10 cellular contexts compared by ENCODE assay signal in genomic region chr11:10604340-10604748, GRCh38. TPM values are rescaled to one million over a fixed set of nuclear protein-coding genes. Genes with fewer than 3 reads are reported as not detected.
DNase-seq lines count a peak whose midpoint lies in the region; ATAC-seq and TF ChIP-seq lines count a peak whose summit lies in the region.
"Had no signal": no experiment of that assay in that cellular context is flagged by ENCODE, and none has a peak within 500 bp of the region (broad histone marks: within the 10 kb centered on the region; RNA-seq: fewer than 3 reads in every experiment).

No MANE protein-coding gene starts in this region.

- H3K27me3 ChIP-seq in adrenal gland (no peaks in the 10 kb centered on the region), left ventricle myocardium inferior (ENCODE audit: low read depth) (no peaks in the 10 kb centered on the region), sigmoid colon (no peaks in the 10 kb centered on the region)
- no peaks in the 10 kb centered on the region for H3K27me3 ChIP-seq in naive thymus-derived CD4-positive, alpha-beta T cell (ENCODE audit: control insufficient read depth in 2 of 2, insufficient read depth in 2 of 2, low read length in 2 of 2)

- CTCF ChIA-PET in naive thymus-derived CD4-positive, alpha-beta T cell (lab: Charles Lee) = no interaction called here

- 13 to 21% (median 17%) methylated on average over 9 of the region's 9 CpGs for WGBS in adrenal gland, 4 donors
- WGBS in sigmoid colon, 2 donors = 37 to 62% methylated on average over 9 of the region's 9 CpGs

- POLR2A ChIA-PET in naive thymus-derived CD4-positive, alpha-beta T cell (lab: Charles Lee) = no interaction called here

- peaks cover 0 to 18% (median 4%) of the 10 kb centered on the region in 7 donors for H3K4me1 Mint-ChIP-seq in naive thymus-derived CD4-positive, alpha-beta T cell
- no peaks in the 10 kb centered on the region for H3K4me1 Mint-ChIP-seq in progenitor cell of endocrine pancreas (ENCODE audit: low read depth)

- peaks cover 3 to 18% (median 9%) of the 10 kb centered on the region in 5 donors for H3K27me3 Mint-ChIP-seq in naive thymus-derived CD4-positive, alpha-beta T cell
- no peaks in the 10 kb centered on the region for H3K27me3 Mint-ChIP-seq in progenitor cell of endocrine pancreas

- H3K27ac ChIP-seq in adrenal gland (peak overlapping the region; percentile 84 to 96 (median 92)), left ventricle myocardium inferior (replicated peaks) (peak overlapping the region; percentile 61), sigmoid colon (peak overlapping the region; percentile 66 to 87 (median 72))
- no peak overlapping the region for H3K27ac ChIP-seq in naive thymus-derived CD4-positive, alpha-beta T cell (ENCODE audit: low read depth, low read length)

- H3K4me3 Mint-ChIP-seq in naive thymus-derived CD4-positive, alpha-beta T cell = no peak overlapping the region
- no peak overlapping the region for H3K4me3 Mint-ChIP-seq in progenitor cell of endocrine pancreas (ENCODE audit: low read depth)
- H3K4me3 Mint-ChIP-seq: T-helper 2 cell treated with Interferon-gamma antibody and Interleukin-4, amounts not matched to agents 5 μg/mL and 100 μg/mL, for 36 hours had no signal

- DNase-seq in GDM1 (lab: John Stamatoyannopoulos, UW) (peak; percentile 18), adrenal gland (peak; percentile 63 to 88 (median 82)), left ventricle myocardium inferior (peak; percentile 62), sigmoid colon (peak; percentile 86), NCI-H524 treated with DMSO at 0.1 percent for 48 hours (lab: John Stamatoyannopoulos, UW) (no peak), progenitor cell of endocrine pancreas (ENCODE audit: low spot score, unreplicated experiment) (no peak)
- no peak for DNase-seq in naive thymus-derived CD4-positive, alpha-beta T cell
- no peak for DNase-seq in stimulated activated naive CD4-positive, alpha-beta T cell treated with Interleukin-2 at 50 U/mL for 16 hours (lab: John Stamatoyannopoulos, UW)

- H3K9me3 Mint-ChIP-seq in naive thymus-derived CD4-positive, alpha-beta T cell = no peaks in the 10 kb centered on the region
- H3K9me3 Mint-ChIP-seq in progenitor cell of endocrine pancreas (ENCODE audit: low read depth) = no peaks in the 10 kb centered on the region
- H3K9me3 Mint-ChIP-seq: T-helper 2 cell treated with Interferon-gamma antibody and Interleukin-4, amounts not matched to agents 5 μg/mL and 100 μg/mL, for 36 hours had no signal

- H3K27ac Mint-ChIP-seq in naive thymus-derived CD4-positive, alpha-beta T cell = no peak overlapping the region
- H3K27ac Mint-ChIP-seq in progenitor cell of endocrine pancreas = no peak overlapping the region
- H3K27ac Mint-ChIP-seq: T-helper 2 cell treated with Interferon-gamma antibody and Interleukin-4, amounts not matched to agents 5 μg/mL and 100 μg/mL, for 36 hours had no signal

- TF ChIP-seq POLR2A in adrenal gland (IDR thresholded peaks at IDR 0.05) (peak in 1 of 2 donors; percentile 43), sigmoid colon (IDR thresholded peaks at IDR 0.05) (no peak)

- ATAC-seq in naive thymus-derived CD4-positive, alpha-beta T cell = no peak
- ATAC-seq: HCT116 had no signal

- H3K4me1 ChIP-seq in adrenal gland (replicated peaks in 1 of 2) (peaks cover 43 to 61% of the 10 kb centered on the region in 2 donors), left ventricle myocardium inferior (peaks cover 40% of the 10 kb centered on the region), sigmoid colon (peaks cover 0 to 66% (median 30%) of the 10 kb centered on the region in 4 donors)
- H3K4me1 ChIP-seq in naive thymus-derived CD4-positive, alpha-beta T cell (ENCODE audit: control insufficient read depth in 2 of 2, insufficient read depth in 2 of 2, low read length in 2 of 2) = peaks cover 0 to 4% of the 10 kb centered on the region in 2 donors

- TF ChIP-seq CTCF in adrenal gland (IDR thresholded peaks at IDR 0.05) = no peak
- TF ChIP-seq CTCF in left ventricle myocardium inferior (IDR thresholded peaks at IDR 0.05; ENCODE audit: borderline replicate concordance) = no peak
- TF ChIP-seq CTCF in sigmoid colon (IDR thresholded peaks at IDR 0.05) = no peak
- TF ChIP-seq CTCF in progenitor cell of endocrine pancreas (IDR thresholded peaks at IDR 0.05; ENCODE audit: unreplicated experiment) = no peak

- intact Hi-C loops in adrenal gland (cut with DNase I) = no loop called here
- intact Hi-C loops in left ventricle myocardium inferior (cut with micrococcal nuclease) = no loop called here
- intact Hi-C loops in sigmoid colon (cut with DNase I) = no loop called here
- intact Hi-C loops in naive thymus-derived CD4-positive, alpha-beta T cell (cut with micrococcal nuclease) = no loop called here

- H3K36me3 ChIP-seq in adrenal gland (replicated peaks in 1 of 2) (no peaks in the 10 kb centered on the region), left ventricle myocardium inferior (no peaks in the 10 kb centered on the region), sigmoid colon (peaks cover 9 to 90% (median 35%) of the 10 kb centered on the region in 4 donors)
- no peaks in the 10 kb centered on the region for H3K36me3 ChIP-seq in naive thymus-derived CD4-positive, alpha-beta T cell (ENCODE audit: control insufficient read depth in 2 of 3, insufficient read depth in 3 of 3, low read length in 3 of 3)

- H3K9me3 ChIP-seq in adrenal gland (replicated peaks in 1 of 3) (no peaks in the 10 kb centered on the region), left ventricle myocardium inferior (replicated peaks) (no peaks in the 10 kb centered on the region), sigmoid colon (no peaks in the 10 kb centered on the region)
- no peaks in the 10 kb centered on the region for H3K9me3 ChIP-seq in naive thymus-derived CD4-positive, alpha-beta T cell (ENCODE audit: control insufficient read depth in 2 of 3, low read length in 3 of 3)

- no peaks in the 10 kb centered on the region for H3K36me3 Mint-ChIP-seq in naive thymus-derived CD4-positive, alpha-beta T cell
- H3K36me3 Mint-ChIP-seq in progenitor cell of endocrine pancreas (ENCODE audit: insufficient read depth) = no peaks in the 10 kb centered on the region

- peak in 1 of 4 donors; percentile 7 for TF ChIP-seq EP300 in sigmoid colon (IDR thresholded peaks at IDR 0.05)

- H3K4me3 ChIP-seq in adrenal gland (no peak overlapping the region), left ventricle myocardium inferior (no peak overlapping the region), sigmoid colon (no peak overlapping the region)
- H3K4me3 ChIP-seq in naive thymus-derived CD4-positive, alpha-beta T cell (ENCODE audit: low read length) = no peak overlapping the region

RNA-seq across cellular contexts. Expression of gene LYVE1, which starts 35.9 kb away (rescaled TPM):
- total RNA-seq in adrenal gland = 100 to 1,000 TPM in 7 of 8 donors, 10 to 100 TPM in 1; 86.0 to 457 (median 254) TPM
- polyA plus RNA-seq in adrenal gland = 100 to 1,000 TPM in 1 of 3 donors, 10 to 100 TPM in 2; 29.1 to 398 (median 57.8) TPM
- total RNA-seq in left ventricle myocardium inferior = 41.1 TPM
- 100 to 1,000 TPM in 3 of 4 donors, 10 to 100 TPM in 1; 41.5 to 158 (median 133) TPM for total RNA-seq in sigmoid colon
- polyA plus RNA-seq in sigmoid colon = 10 to 100 TPM; 21.3 to 29.4 (median 22.7) TPM
- total RNA-seq in naive thymus-derived CD4-positive, alpha-beta T cell = not detected
- polyA plus RNA-seq in naive thymus-derived CD4-positive, alpha-beta T cell = not detected
- total RNA-seq in progenitor cell of endocrine pancreas = not detected in 2 replicates

Comparison
In these comparisons a context has a peak if more than half of its experiments do, and no peak if none do; other contexts are left out.
1. DNase-seq: peak in GDM1 (single experiment), adrenal gland (7 of 7), left ventricle myocardium inferior (single experiment) and sigmoid colon (single experiment); none in NCI-H524 treated with DMSO at 0.1 percent for 48 hours (single experiment), naive thymus-derived CD4-positive, alpha-beta T cell (0 of 9), stimulated activated naive CD4-positive, alpha-beta T cell treated with Interleukin-2 at 50 U/mL for 16 hours (single experiment) and progenitor cell of endocrine pancreas (single experiment).
2. RNA of gene LYVE1, which starts 35.9 kb away (total RNA-seq): 86.0 to 457 TPM in adrenal gland, 41.5 to 158 TPM in sigmoid colon and 41.1 TPM in left ventricle myocardium inferior (single experiment); not detected in progenitor cell of endocrine pancreas and not detected in naive thymus-derived CD4-positive, alpha-beta T cell; every median in the first group is over 10 times any median in the second.